Comparison of ENCODE assay signal across 26 cellular contexts in genomic region chr11:133337905-133338536, GRCh38.
DNase-seq lines count a peak whose midpoint lies in the region; ATAC-seq and TF ChIP-seq lines count a peak whose summit lies in the region.
"Had no signal": no experiment of that assay in that cellular context is flagged by ENCODE, and none has a peak within 500 bp of the region (broad histone marks: within the 10 kb centered on the region; RNA-seq: fewer than 3 reads in every experiment).

No MANE protein-coding gene starts in this region.

- H3K4me3 ChIP-seq in iPS DF 6.9 (ENCODE audit: low read length): no peak overlapping the region
- H3K4me3 ChIP-seq in right atrium auricular region: no peak overlapping the region
- H3K4me3 ChIP-seq: gastroesophageal sphincter, GM12878, left lung, PC-9, tibial artery had no signal

- H3K27me3 ChIP-seq in iPS DF 6.9 (ENCODE audit: control insufficient read depth, insufficient read depth, low read length) (no peaks in the 10 kb centered on the region), right atrium auricular region (no peaks in the 10 kb centered on the region)
- H3K27me3 ChIP-seq: gastroesophageal sphincter, left lung, neutrophil, tibial artery had no signal

- H3K36me3 ChIP-seq in iPS DF 6.9 (ENCODE audit: control insufficient read depth, insufficient read depth, low read length) (no peaks in the 10 kb centered on the region), right atrium auricular region (no peaks in the 10 kb centered on the region)
- H3K36me3 ChIP-seq: gastroesophageal sphincter, left lung, neutrophil, tibial artery had no signal

- ATAC-seq in left colon: no peak
- ATAC-seq: activated CD8-positive, alpha-beta memory T cell treated with anti-CD3 and anti-CD28 coated beads, Interleukin-2, amount 10 ng/mL, durations not matched to agents 7 days and 5 days; activated T-cell treated with anti-CD3 and anti-CD28 coated beads, Interleukin-2, amount 50 U/mL, for 4 hours; gastroesophageal sphincter; GM12878; left lung; sciatic nerve had no signal

- intact Hi-C loops in left colon (cut with DNase I, micrococcal nuclease): no loop called here

- H3K9me3 ChIP-seq in iPS DF 6.9 (ENCODE audit: control insufficient read depth, insufficient read depth, low read length): no peaks in the 10 kb centered on the region
- H3K9me3 ChIP-seq in right atrium auricular region: no peaks in the 10 kb centered on the region
- H3K9me3 ChIP-seq: neutrophil, SK-N-SH had no signal

- DNase-seq in NCI-H2107 (lab: John Stamatoyannopoulos, UW) (peak; percentile 49), SW480 (ENCODE audit: low spot score) (peak; percentile 44), iPS DF 6.9 (ENCODE audit: low read depth, low spot score) (peak; percentile 13), left colon (no peak), anterior cingulate cortex (lab: John Stamatoyannopoulos, UW) (no peak), right atrium auricular region (ENCODE audit: low spot score) (no peak)
- DNase-seq in activated CD4-positive, alpha-beta T cell treated with anti-CD3 and anti-CD28 coated beads for 48 hours: no peak
- DNase-seq: activated CD4-positive, alpha-beta T cell treated with anti-CD3 and anti-CD28 coated beads, Interleukin-2, amount 50 U/mL, for 4 hours; activated CD8-positive, alpha-beta memory T cell treated with anti-CD3 and anti-CD28 coated beads, Interleukin-2, amount 10 ng/mL, durations not matched to agents 7 days and 5 days; activated T-cell treated with anti-CD3 and anti-CD28 coated beads, Interleukin-2, amount 50 U/mL, for 4 hours; CD8-positive, alpha-beta memory T cell; EL; KG1; left lung; mesenchymal stem cell; NCI-H1105; NCI-H2029; NCI-H446; PC-9; SK-N-SH; stimulated activated CD4-positive, alpha-beta T cell treated with anti-CD3 and anti-CD28 coated beads, Interleukin-2, amount 100 ng/mL, for 48 hours; tibial artery had no signal

- H3K4me1 ChIP-seq in iPS DF 6.9 (ENCODE audit: control insufficient read depth, insufficient read depth, low read length) (no peaks in the 10 kb centered on the region), right atrium auricular region (no peaks in the 10 kb centered on the region)
- H3K4me1 ChIP-seq: gastroesophageal sphincter, left lung, tibial artery had no signal

- H3K27ac ChIP-seq in iPS DF 6.9 (ENCODE audit: low read length): no peak overlapping the region
- H3K27ac ChIP-seq in right atrium auricular region: no peak overlapping the region
- H3K27ac ChIP-seq: gastroesophageal sphincter, left lung, neutrophil, PC-9, tibial artery had no signal

- WGBS in iPS DF 6.9 (ENCODE audit: insufficient coverage, insufficient read length): no CpG with 5 or more reads among the region's 8 CpGs

- no peak for TF ChIP-seq CTCF in right atrium auricular region (IDR thresholded peaks at IDR 0.05)

Comparison
In these comparisons a context has a peak if more than half of its experiments do, and no peak if none do; other contexts are left out.
1. DNase-seq: peak in NCI-H2107 (single experiment), SW480 (single experiment) and iPS DF 6.9 (single experiment); none in activated CD4-positive, alpha-beta T cell treated with anti-CD3 and anti-CD28 coated beads for 48 hours (single experiment), left colon (0 of 2), anterior cingulate cortex (0 of 58) and right atrium auricular region (single experiment).